Comparison of ENCODE assay signal across 1 cellular context in the genomic region with DNA sequence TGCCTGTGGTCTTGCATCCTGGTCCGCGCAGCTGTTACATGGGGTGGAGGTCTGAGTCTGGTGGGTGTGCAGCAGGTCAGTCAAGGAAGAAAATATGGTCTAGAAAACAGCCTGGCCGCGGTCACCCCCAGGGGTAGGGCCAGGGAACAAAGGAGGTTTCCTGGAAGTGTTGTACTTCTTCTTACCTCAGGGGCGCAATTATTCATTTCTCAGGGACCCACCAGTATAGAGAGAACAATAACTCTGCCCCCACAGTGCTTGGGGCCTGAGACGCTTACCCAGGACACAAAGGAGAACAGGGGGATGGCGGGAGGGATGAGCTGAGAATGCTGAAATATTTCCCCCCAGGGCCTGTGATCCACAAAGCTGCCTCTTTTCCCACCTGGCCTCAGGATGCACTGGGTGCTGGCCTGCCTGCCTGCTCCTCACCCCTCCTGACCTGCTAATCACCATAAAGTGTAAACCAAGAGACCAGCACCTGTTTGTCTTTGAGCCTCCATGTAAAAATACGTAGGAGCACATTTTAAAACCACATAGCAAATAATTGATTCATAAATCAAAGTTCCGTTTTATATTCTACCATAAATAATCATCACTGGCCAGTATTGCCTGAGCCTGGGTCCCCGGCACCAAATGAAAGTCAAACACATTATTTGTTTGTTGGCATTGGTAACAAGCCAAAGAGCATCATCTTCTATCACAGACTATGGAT.
TF ChIP-seq lines count a peak whose summit lies in the region.

No MANE protein-coding gene starts in this region.

TF ChIP-seq in HepG2, 621 proteins besides CTCF, POLR2A, EP300 and RAD21 (continued from another document):
- TF ChIP-seq, protein P1, sequence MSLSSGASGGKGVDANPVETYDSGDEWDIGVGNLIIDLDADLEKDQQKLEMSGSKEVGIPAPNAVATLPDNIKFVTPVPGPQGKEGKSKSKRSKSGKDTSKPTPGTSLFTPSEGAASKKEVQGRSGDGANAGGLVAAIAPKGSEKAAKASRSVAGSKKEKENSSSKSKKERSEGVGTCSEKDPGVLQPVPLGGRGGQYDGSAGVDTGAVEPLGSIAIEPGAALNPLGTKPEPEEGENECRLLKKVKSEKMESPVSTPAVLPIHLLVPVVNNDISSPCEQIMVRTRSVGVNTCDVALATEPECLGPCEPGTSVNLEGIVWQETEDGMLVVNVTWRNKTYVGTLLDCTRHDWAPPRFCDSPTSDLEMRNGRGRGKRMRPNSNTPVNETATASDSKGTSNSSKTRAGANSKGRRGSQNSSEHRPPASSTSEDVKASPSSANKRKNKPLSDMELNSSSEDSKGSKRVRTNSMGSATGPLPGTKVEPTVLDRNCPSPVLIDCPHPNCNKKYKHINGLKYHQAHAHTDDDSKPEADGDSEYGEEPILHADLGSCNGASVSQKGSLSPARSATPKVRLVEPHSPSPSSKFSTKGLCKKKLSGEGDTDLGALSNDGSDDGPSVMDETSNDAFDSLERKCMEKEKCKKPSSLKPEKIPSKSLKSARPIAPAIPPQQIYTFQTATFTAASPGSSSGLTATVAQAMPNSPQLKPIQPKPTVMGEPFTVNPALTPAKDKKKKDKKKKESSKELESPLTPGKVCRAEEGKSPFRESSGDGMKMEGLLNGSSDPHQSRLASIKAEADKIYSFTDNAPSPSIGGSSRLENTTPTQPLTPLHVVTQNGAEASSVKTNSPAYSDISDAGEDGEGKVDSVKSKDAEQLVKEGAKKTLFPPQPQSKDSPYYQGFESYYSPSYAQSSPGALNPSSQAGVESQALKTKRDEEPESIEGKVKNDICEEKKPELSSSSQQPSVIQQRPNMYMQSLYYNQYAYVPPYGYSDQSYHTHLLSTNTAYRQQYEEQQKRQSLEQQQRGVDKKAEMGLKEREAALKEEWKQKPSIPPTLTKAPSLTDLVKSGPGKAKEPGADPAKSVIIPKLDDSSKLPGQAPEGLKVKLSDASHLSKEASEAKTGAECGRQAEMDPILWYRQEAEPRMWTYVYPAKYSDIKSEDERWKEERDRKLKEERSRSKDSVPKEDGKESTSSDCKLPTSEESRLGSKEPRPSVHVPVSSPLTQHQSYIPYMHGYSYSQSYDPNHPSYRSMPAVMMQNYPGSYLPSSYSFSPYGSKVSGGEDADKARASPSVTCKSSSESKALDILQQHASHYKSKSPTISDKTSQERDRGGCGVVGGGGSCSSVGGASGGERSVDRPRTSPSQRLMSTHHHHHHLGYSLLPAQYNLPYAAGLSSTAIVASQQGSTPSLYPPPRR (CRISPR knock-in tag; IDR thresholded peaks at IDR 0.05; ENCODE audit: borderline replicate concordance): no peak
- TF ChIP-seq, protein P2, sequence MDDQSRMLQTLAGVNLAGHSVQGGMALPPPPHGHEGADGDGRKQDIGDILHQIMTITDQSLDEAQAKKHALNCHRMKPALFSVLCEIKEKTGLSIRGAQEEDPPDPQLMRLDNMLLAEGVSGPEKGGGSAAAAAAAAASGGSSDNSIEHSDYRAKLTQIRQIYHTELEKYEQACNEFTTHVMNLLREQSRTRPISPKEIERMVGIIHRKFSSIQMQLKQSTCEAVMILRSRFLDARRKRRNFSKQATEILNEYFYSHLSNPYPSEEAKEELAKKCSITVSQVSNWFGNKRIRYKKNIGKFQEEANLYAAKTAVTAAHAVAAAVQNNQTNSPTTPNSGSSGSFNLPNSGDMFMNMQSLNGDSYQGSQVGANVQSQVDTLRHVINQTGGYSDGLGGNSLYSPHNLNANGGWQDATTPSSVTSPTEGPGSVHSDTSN (CRISPR knock-in tag; IDR thresholded peaks at IDR 0.05; ENCODE audit: borderline replicate concordance): no peak
- no peak for TF ChIP-seq ZKSCAN8 (CRISPR knock-in tag; IDR thresholded peaks at IDR 0.05; ENCODE audit: borderline replicate concordance)
TF ChIP-seq in HepG2: peak in this region for 0.
